33 cellular contexts compared by ENCODE assay signal in the genomic region with DNA sequence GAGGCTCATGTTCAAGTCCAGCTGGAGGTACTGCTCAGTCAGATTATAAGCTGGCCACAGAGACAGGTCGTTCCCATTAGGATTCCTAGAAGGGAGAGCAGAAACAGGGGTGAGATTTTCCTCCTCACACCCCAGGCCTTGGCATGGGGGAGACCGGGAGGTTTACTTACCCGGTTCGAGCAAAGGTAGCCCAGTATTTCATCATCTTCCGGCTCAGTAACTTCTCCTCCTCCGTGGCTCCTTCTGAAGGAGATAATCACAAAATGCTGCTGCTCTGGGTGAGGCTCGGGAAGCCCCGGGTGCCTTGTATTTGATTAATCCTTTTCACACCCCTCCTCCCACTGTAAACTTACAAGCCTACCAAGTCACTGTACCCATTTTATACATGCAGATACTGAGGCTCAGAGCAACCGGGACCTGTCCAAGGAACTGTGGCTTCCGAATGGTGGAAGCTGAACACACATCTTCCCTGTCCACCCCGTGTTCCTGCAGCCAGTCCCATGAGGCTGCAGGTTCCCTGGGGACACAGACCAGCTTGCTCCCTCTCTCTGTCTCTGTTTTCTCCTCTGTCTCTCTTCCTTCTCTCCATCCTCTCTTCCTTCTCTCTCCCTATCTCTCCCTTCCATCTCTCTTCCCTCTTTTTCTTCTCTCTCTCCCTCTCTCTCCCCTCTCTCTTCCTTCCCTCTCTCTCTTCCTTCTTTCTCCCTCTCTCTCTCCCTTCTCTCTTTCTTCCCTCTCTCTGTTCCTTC. TPM values are rescaled to one million over a fixed set of nuclear protein-coding genes. Genes with fewer than 3 reads are reported as not detected.
"Had no signal": no experiment of that assay in that cellular context is flagged by ENCODE, and none has a peak within 500 bp of the region (broad histone marks: within the 10 kb centered on the region; RNA-seq: fewer than 3 reads in every experiment).

No MANE protein-coding gene starts in this region.

- H3K27ac ChIP-seq: breast epithelium, epithelial cell of prostate, esophagus squamous epithelium, pancreas, psoas muscle, sigmoid colon, stomach, thyroid gland, upper lobe of left lung, vagina had no signal

- H3K4me1 Mint-ChIP-seq: activated CD4-positive, alpha-beta T cell treated with anti-CD3 and anti-CD28 coated beads for 36 hours; central memory CD8-positive, alpha-beta T cell; naive thymus-derived CD8-positive, alpha-beta T cell; neural crest cell; stimulated activated naive B cell treated with anti-CD40 and anti-IgM and Interleukin-4, amounts not matched to agents 10 μg/mL and 1 μg/mL and 100 μg/mL, for 72 hours had no signal

- H3K27me3 ChIP-seq: thyroid gland, upper lobe of left lung, vagina had no signal

- DNase-seq: activated CD4-positive, alpha-beta T cell treated with anti-CD3 and anti-CD28 coated beads for 36 hours; activated CD4-positive, alpha-beta T cell treated with anti-CD3 and anti-CD28 coated beads, Interleukin-2, amount 50 U/mL, for 4 hours; activated CD4-positive, CD25-positive, alpha-beta regulatory T cell; activated naive CD4-positive, alpha-beta T cell; activated T-cell treated with anti-CD3 and anti-CD28 coated beads for 4 hours; activated T-cell treated with anti-CD3 and anti-CD28 coated beads, Interleukin-2, amount 50 U/mL, for 72 hours; effector CD8-positive, alpha-beta T cell; esophagus squamous epithelium; foreskin melanocyte; left cardiac atrium; mammary epithelial cell; naive thymus-derived CD8-positive, alpha-beta T cell; nucleus accumbens; pancreas; psoas muscle; sigmoid colon; small intestine; stimulated activated CD4-positive, alpha-beta T cell treated with anti-CD3 and anti-CD28 coated beads, Interleukin-4, amount 100 ng/mL, for 4 hours; stimulated activated CD8-positive, alpha-beta memory T cell treated with anti-CD3 and anti-CD28 coated beads, Interleukin-4, amount 100 ng/mL, for 48 hours; stimulated activated naive B cell treated with anti-CD40 and anti-IgM and Interleukin-4, amounts not matched to agents 10 μg/mL and 1 μg/mL and 100 μg/mL, for 72 hours; stomach; T-helper 2 cell; thyroid gland; upper lobe of left lung had no signal

- H3K36me3 Mint-ChIP-seq: activated naive CD4-positive, alpha-beta T cell treated with anti-CD3 and anti-CD28 coated beads, Interleukin-2, amount 50 U/mL, for 72 hours; naive thymus-derived CD8-positive, alpha-beta T cell; stimulated activated naive B cell treated with anti-CD40 and anti-IgM and Interleukin-4, amounts not matched to agents 10 μg/mL and 1 μg/mL and 100 μg/mL, for 72 hours had no signal

- H3K36me3 ChIP-seq: breast epithelium, esophagus squamous epithelium, pancreas, sigmoid colon, stomach, thyroid gland, upper lobe of left lung, vagina had no signal

- ATAC-seq: activated CD4-positive, alpha-beta T cell treated with anti-CD3 and anti-CD28 coated beads for 36 hours; activated naive CD4-positive, alpha-beta T cell treated with anti-CD3 and anti-CD28 coated beads, Interleukin-2, amount 50 U/mL, for 72 hours; activated T-cell treated with anti-CD3 and anti-CD28 coated beads, Interleukin-2, amount 50 U/mL, for 72 hours; left cardiac atrium; naive thymus-derived CD8-positive, alpha-beta T cell; pancreas; psoas muscle; stimulated activated naive B cell treated with anti-CD40 and anti-IgM and Interleukin-4, amounts not matched to agents 10 μg/mL and 1 μg/mL and 100 μg/mL, for 72 hours had no signal

- H3K4me3 ChIP-seq: breast epithelium, esophagus squamous epithelium, pancreas, psoas muscle, sigmoid colon, stomach, thyroid gland, upper lobe of left lung, vagina had no signal

- H3K9me3 Mint-ChIP-seq: activated naive CD4-positive, alpha-beta T cell treated with anti-CD3 and anti-CD28 coated beads, Interleukin-2, amount 50 U/mL, for 72 hours; activated T-cell treated with anti-CD3 and anti-CD28 coated beads, Interleukin-2, amount 50 U/mL, for 72 hours; central memory CD8-positive, alpha-beta T cell; naive thymus-derived CD8-positive, alpha-beta T cell; neural crest cell; stimulated activated naive B cell treated with anti-CD40 and anti-IgM and Interleukin-4, amounts not matched to agents 10 μg/mL and 1 μg/mL and 100 μg/mL, for 72 hours had no signal

- H3K4me3 Mint-ChIP-seq: activated CD4-positive, alpha-beta T cell treated with anti-CD3 and anti-CD28 coated beads for 36 hours; central memory CD8-positive, alpha-beta T cell; naive thymus-derived CD8-positive, alpha-beta T cell; neural crest cell; stimulated activated naive B cell treated with anti-CD40 and anti-IgM and Interleukin-4, amounts not matched to agents 10 μg/mL and 1 μg/mL and 100 μg/mL, for 72 hours had no signal

- H3K4me1 ChIP-seq: breast epithelium, esophagus squamous epithelium, pancreas, psoas muscle, sigmoid colon, stomach, thyroid gland, upper lobe of left lung, vagina had no signal

- FAIRE-seq: endometrium, islet of Langerhans, pancreas, small intestine had no signal

- H3K9me3 ChIP-seq: breast epithelium, esophagus squamous epithelium, pancreas, psoas muscle, sigmoid colon, stomach, thyroid gland, upper lobe of left lung, vagina had no signal

- H3K27ac Mint-ChIP-seq: activated CD4-positive, alpha-beta T cell treated with anti-CD3 and anti-CD28 coated beads for 36 hours; activated naive CD4-positive, alpha-beta T cell treated with anti-CD3 and anti-CD28 coated beads, Interleukin-2, amount 50 U/mL, for 72 hours; activated T-cell treated with anti-CD3 and anti-CD28 coated beads, Interleukin-2, amount 50 U/mL, for 72 hours; stimulated activated naive B cell treated with anti-CD40 and anti-IgM and Interleukin-4, amounts not matched to agents 10 μg/mL and 1 μg/mL and 100 μg/mL, for 72 hours had no signal

RNA-seq across cellular contexts. Expression of a gene that starts 13.9 kb away (rescaled TPM):
- total RNA-seq: activated CD4-positive, alpha-beta T cell treated with anti-CD3 and anti-CD28 coated beads for 36 hours; activated naive CD4-positive, alpha-beta T cell treated with anti-CD3 and anti-CD28 coated beads, Interleukin-2, amount 50 U/mL, for 72 hours; activated T-cell treated with anti-CD3 and anti-CD28 coated beads, Interleukin-2, amount 50 U/mL, for 72 hours; dermis microvascular lymphatic vessel endothelial cell; naive thymus-derived CD8-positive, alpha-beta T cell had no signal

RNA-seq across cellular contexts. Expression of a gene that starts 28.4 kb away (rescaled TPM):
- total RNA-seq: activated CD4-positive, alpha-beta T cell treated with anti-CD3 and anti-CD28 coated beads for 36 hours; activated naive CD4-positive, alpha-beta T cell treated with anti-CD3 and anti-CD28 coated beads, Interleukin-2, amount 50 U/mL, for 72 hours; activated T-cell treated with anti-CD3 and anti-CD28 coated beads, Interleukin-2, amount 50 U/mL, for 72 hours; breast epithelium; dermis microvascular lymphatic vessel endothelial cell; esophagus squamous epithelium; mammary epithelial cell; naive thymus-derived CD8-positive, alpha-beta T cell; neural crest cell; pancreas; psoas muscle; sigmoid colon; stomach; thyroid gland; upper lobe of left lung; vagina had no signal
- polyA plus RNA-seq: mammary epithelial cell; naive thymus-derived CD8-positive, alpha-beta T cell; pancreas; sigmoid colon; stomach had no signal
